Comparison of ENCODE assay signal across 31 cellular contexts in the genomic region with DNA sequence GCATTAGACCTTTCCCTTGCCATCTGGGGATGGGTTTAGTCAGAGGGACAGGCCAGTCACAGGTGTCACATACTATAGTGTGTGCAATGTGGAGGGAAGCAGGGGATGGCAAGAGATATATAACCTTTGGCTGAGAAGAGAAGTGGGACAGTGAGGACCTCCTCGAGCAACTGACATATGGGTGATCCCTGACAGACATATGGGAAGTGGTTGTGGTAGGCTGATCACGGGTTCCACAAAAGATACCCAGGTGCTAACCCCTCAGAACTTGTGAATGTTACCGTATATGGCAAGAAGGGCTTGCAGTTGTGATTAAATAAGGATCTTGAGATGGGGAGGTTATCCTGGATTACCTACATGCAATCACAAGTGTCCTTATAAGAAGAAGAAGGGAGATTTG.
"Had no signal": no experiment of that assay in that cellular context is flagged by ENCODE, and none has a peak within 500 bp of the region (broad histone marks: within the 10 kb centered on the region; RNA-seq: fewer than 3 reads in every experiment).

No MANE protein-coding gene starts in this region.

- DNase-seq: heart left ventricle; hypothalamus; immature natural killer cell; kidney; left colon; left lung; lower lobe of right lung; mammary epithelial cell; mesenchymal stem cell; mucosa of descending colon; naive thymus-derived CD4-positive, alpha-beta T cell; nucleus accumbens; pancreas; posterior cingulate gyrus; psoas muscle; right lobe of liver; stimulated activated CD4-positive, alpha-beta T cell treated with anti-CD3 and anti-CD28 coated beads, Interleukin-1b, Interleukin-23, amount 100 ng/mL, for 48 hours; stimulated activated CD4-positive, alpha-beta T cell treated with anti-CD3 and anti-CD28 coated beads, Interleukin-2, amount 100 ng/mL, for 48 hours; stimulated activated CD4-positive, alpha-beta T cell treated with anti-CD3 and anti-CD28 coated beads, Interleukin-4, amount 100 ng/mL, for 4 hours; stimulated activated CD8-positive, alpha-beta memory T cell treated with anti-CD3 and anti-CD28 coated beads, Interleukin-4, amount 100 ng/mL, for 48 hours; stimulated activated naive B cell treated with anti-CD40 and anti-IgM and Interleukin-4, amounts not matched to agents 10 μg/mL and 1 μg/mL and 100 μg/mL, for 72 hours; stimulated activated naive CD8-positive, alpha-beta T cell treated with anti-CD3 and anti-CD28 coated beads, Interleukin-15, Interleukin-2, amounts not matched to agents 100 U/mL and 50 U/mL, for 24 hours; testis; transverse colon; upper lobe of right lung had no signal

- H3K4me1 Mint-ChIP-seq: immature natural killer cell; mesothelial cell of epicardium; naive thymus-derived CD4-positive, alpha-beta T cell; stimulated activated naive B cell treated with anti-CD40 and anti-IgM and Interleukin-4, amounts not matched to agents 10 μg/mL and 1 μg/mL and 100 μg/mL, for 72 hours had no signal

- H3K27me3 ChIP-seq: heart left ventricle, left lung, pancreas, right atrium auricular region, right lobe of liver, stomach, testis, thyroid gland, transverse colon, upper lobe of right lung had no signal

- H3K4me1 ChIP-seq: heart left ventricle, left lung, lower lobe of right lung, pancreas, psoas muscle, right lobe of liver, stomach, testis, thyroid gland, transverse colon, upper lobe of right lung had no signal

- H3K4me3 Mint-ChIP-seq: immature natural killer cell; mesothelial cell of epicardium; naive thymus-derived CD4-positive, alpha-beta T cell; natural killer cell treated with Interleukin-12 subunit alpha and Interleukin-12 subunit beta and Interleukin-15 and Interleukin-18, amount 100 ng/mL, for 72 hours; stimulated activated naive B cell treated with anti-CD40 and anti-IgM and Interleukin-4, amounts not matched to agents 10 μg/mL and 1 μg/mL and 100 μg/mL, for 72 hours had no signal

- H3K36me3 Mint-ChIP-seq: immature natural killer cell; mesothelial cell of epicardium; natural killer cell treated with Interleukin-12 subunit alpha and Interleukin-12 subunit beta and Interleukin-15 and Interleukin-18, amount 100 ng/mL, for 72 hours; stimulated activated naive B cell treated with anti-CD40 and anti-IgM and Interleukin-4, amounts not matched to agents 10 μg/mL and 1 μg/mL and 100 μg/mL, for 72 hours had no signal

- H3K9me3 ChIP-seq: heart left ventricle, left lung, lower lobe of right lung, mucosa of descending colon, pancreas, psoas muscle, right atrium auricular region, right lobe of liver, stomach, testis, thyroid gland, transverse colon, upper lobe of right lung had no signal

- H3K9me3 Mint-ChIP-seq: immature natural killer cell; natural killer cell treated with Interleukin-12 subunit alpha and Interleukin-12 subunit beta and Interleukin-15 and Interleukin-18, amount 100 ng/mL, for 72 hours had no signal

- ATAC-seq: heart left ventricle; left colon; left lung; lower lobe of right lung; mucosa of descending colon; naive thymus-derived CD4-positive, alpha-beta T cell; psoas muscle; right lobe of liver; stimulated activated naive B cell treated with anti-CD40 and anti-IgM and Interleukin-4, amounts not matched to agents 10 μg/mL and 1 μg/mL and 100 μg/mL, for 72 hours; stimulated activated naive CD8-positive, alpha-beta T cell treated with anti-CD3 and anti-CD28 coated beads, Interleukin-15, Interleukin-2, amounts not matched to agents 100 U/mL and 50 U/mL, for 24 hours; upper lobe of right lung had no signal

- H3K27ac Mint-ChIP-seq: immature natural killer cell; mesothelial cell of epicardium; naive thymus-derived CD4-positive, alpha-beta T cell; natural killer cell treated with Interleukin-12 subunit alpha and Interleukin-12 subunit beta and Interleukin-15 and Interleukin-18, amount 100 ng/mL, for 72 hours; stimulated activated naive B cell treated with anti-CD40 and anti-IgM and Interleukin-4, amounts not matched to agents 10 μg/mL and 1 μg/mL and 100 μg/mL, for 72 hours had no signal

- H3K27ac ChIP-seq: heart left ventricle, left lung, lower lobe of right lung, pancreas, psoas muscle, right atrium auricular region, right lobe of liver, testis, thyroid gland, transverse colon, upper lobe of right lung had no signal

- H3K4me3 ChIP-seq: heart left ventricle, left lung, lower lobe of right lung, mucosa of descending colon, pancreas, psoas muscle, right atrium auricular region, right lobe of liver, smooth muscle cell, stomach, testis, thyroid gland, transverse colon, upper lobe of right lung had no signal

- H3K36me3 ChIP-seq: heart left ventricle, left lung, lower lobe of right lung, pancreas, right atrium auricular region, right lobe of liver, stomach, thyroid gland, transverse colon, upper lobe of right lung had no signal
